In the genomic region with DNA sequence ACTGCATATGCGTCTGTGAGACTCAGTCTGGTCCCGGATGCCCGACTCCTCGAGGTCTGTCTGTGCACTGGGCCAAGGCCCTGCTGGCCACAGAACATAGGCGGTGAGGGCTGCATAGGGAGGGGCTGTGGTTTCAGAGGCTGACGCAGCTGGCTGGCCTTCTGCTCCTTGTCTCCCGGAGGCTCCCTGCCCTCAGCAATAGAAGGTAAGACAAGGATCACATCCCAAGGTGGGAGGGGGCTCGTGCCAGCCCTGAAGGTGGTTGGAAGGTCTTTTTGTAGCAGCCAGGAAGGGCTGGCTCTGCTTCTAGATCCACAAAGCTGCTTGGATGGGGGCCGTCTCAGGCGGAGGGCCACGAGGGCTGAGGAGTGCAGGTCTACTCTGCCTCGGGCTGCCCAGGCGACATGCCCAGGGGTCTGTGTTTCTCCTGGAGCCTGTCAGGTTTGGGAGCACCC, we compare ENCODE assay signal across 10 cellular contexts.
DNase-seq lines count a peak whose midpoint lies in the region; TF ChIP-seq lines count a peak whose summit lies in the region.
"Had no signal": no experiment of that assay in that cellular context is flagged by ENCODE, and none has a peak within 500 bp of the region (broad histone marks: within the 10 kb centered on the region; RNA-seq: fewer than 3 reads in every experiment).

No MANE protein-coding gene starts in this region.

- H3K9me3 Mint-ChIP-seq in H9: peaks cover 0 to 2% of the 10 kb centered on the region in 2 experiments; a peak in 1 of 5 replicates

- no peak overlapping the region for H2AFZ ChIP-seq in H9 (ENCODE audit: low read length)
- H2AFZ ChIP-seq in hepatocyte: no peak overlapping the region

- no peak overlapping the region for H3K14ac ChIP-seq in H9 (ENCODE audit: insufficient read depth, low read length)

- no peak overlapping the region for H3K4me3 Mint-ChIP-seq in H9
- H3K4me3 Mint-ChIP-seq: activated CD4-positive, alpha-beta T cell treated with anti-CD3 and anti-CD28 coated beads for 36 hours had no signal

- H4K20me1 ChIP-seq in H9 (ENCODE audit: control insufficient read depth, insufficient read depth, insufficient read length) (no peaks in the 10 kb centered on the region), hepatocyte (ENCODE audit: insufficient read depth, poor library complexity, severe bottlenecking) (no peaks in the 10 kb centered on the region)

- no peak overlapping the region for H4K8ac ChIP-seq in H9 (replicated peaks; ENCODE audit: insufficient read length, low read depth, low read length)

- H3K18ac ChIP-seq in H9 (ENCODE audit: insufficient read length, low read depth, low read length): no peak overlapping the region

- no peaks in the 10 kb centered on the region for H3K9me2 ChIP-seq in hepatocyte (replicated peaks; ENCODE audit: insufficient read depth)

- no peak overlapping the region for H3T11ph ChIP-seq in H9 (ENCODE audit: low read length)

- H3K4me1 ChIP-seq in H9 (ENCODE audit: insufficient read depth, low read length): no peaks in the 10 kb centered on the region; the same call in 1 of the 2 replicates
- no peaks in the 10 kb centered on the region for H3K4me1 ChIP-seq in hepatocyte (ENCODE audit: insufficient read depth)
- H3K4me1 ChIP-seq in spleen: no peaks in the 10 kb centered on the region
- H3K4me1 ChIP-seq: colonic mucosa had no signal

- no peak overlapping the region for H2AK5ac ChIP-seq in H9 (ENCODE audit: insufficient read length, low read length)

- H3K4ac ChIP-seq in H9 (ENCODE audit: low read depth, low read length): no peak overlapping the region

- H4K5ac ChIP-seq in H9 (ENCODE audit: insufficient read length, low read depth, low read length): no peak overlapping the region

- H3K79me2 ChIP-seq in H9 (ENCODE audit: insufficient read depth, low read length) (no peaks in the 10 kb centered on the region), hepatocyte (no peaks in the 10 kb centered on the region)

- no peak overlapping the region for H2BK20ac ChIP-seq in H9 (ENCODE audit: low read depth, low read length, poor library complexity, severe bottlenecking)

- H3K4me3 ChIP-seq in hepatocyte (no peak overlapping the region), spleen (no peak overlapping the region)
- H3K4me3 ChIP-seq: colonic mucosa had no signal

- H3K27me3 Mint-ChIP-seq in H9 (ENCODE audit: low read depth): peaks cover 2% of the 10 kb centered on the region; the same call in 1 of the 2 replicates

- no CpG with 5 or more reads among the region's 13 CpGs for WGBS in H9 (ENCODE audit: extremely low coverage, insufficient read length, low lambda C conversion rate)
- 63% methylated on average over 13 of the region's 13 CpGs for WGBS in hepatocyte (ENCODE audit: low lambda C conversion rate, missing lambda C conversion rate)
- 73 to 78% (median 75%) methylated on average over 11 to 13 of the region's 13 CpGs for WGBS in spleen, 5 donors

- H3K9me3 ChIP-seq in H9 (ENCODE audit: control insufficient read depth, low read depth, low read length): no peaks in the 10 kb centered on the region
- no peaks in the 10 kb centered on the region for H3K9me3 ChIP-seq in hepatocyte (ENCODE audit: low read depth)
- peaks cover 0 to 13% (median 2%) of the 10 kb centered on the region in 8 donors for H3K9me3 ChIP-seq in spleen
- H3K9me3 ChIP-seq: colonic mucosa had no signal

- no peaks in the 10 kb centered on the region for H3K23me2 ChIP-seq in H9 (ENCODE audit: insufficient read length, low read depth, low read length, poor library complexity, severe bottlenecking)

- H4K91ac ChIP-seq in H9 (ENCODE audit: insufficient read length, low read depth, low read length): no peak overlapping the region

- no peak for TF ChIP-seq POLR2A in spleen (IDR thresholded peaks at IDR 0.05)

- no peak overlapping the region for H2BK120ac ChIP-seq in H9 (ENCODE audit: low read depth, low read length, poor library complexity, severe bottlenecking)

- no peak overlapping the region for H3K56ac ChIP-seq in H9 (ENCODE audit: insufficient read length, low read depth, low read length)

- DNase-seq in H9: peak; percentile 76
- DNase-seq in SK-N-DZ (ENCODE audit: low spot score): peak; percentile 86
- DNase-seq in hepatocyte (ENCODE audit: low spot score): peak; percentile 45
- DNase-seq in smooth muscle cell of the brain vasculature (ENCODE audit: low read depth, low spot score): peak; percentile 29
- no peak for DNase-seq in UCSD-AML1 (lab: John Stamatoyannopoulos, UW; ENCODE audit: unreplicated experiment)
- DNase-seq in NCI-H510A treated with DMSO at 0.1 percent for 48 hours (lab: John Stamatoyannopoulos, UW): no peak
- DNase-seq in middle frontal gyrus (ENCODE audit: extremely low spot score, low spot score): no peak
- DNase-seq in spleen: no peak
- DNase-seq: activated CD4-positive, alpha-beta T cell treated with anti-CD3 and anti-CD28 coated beads for 36 hours; colonic mucosa had no signal

- H2BK15ac ChIP-seq in H9 (ENCODE audit: low read depth, low read length): no peak overlapping the region

- peaks cover 0 to 7% (median 0%) of the 10 kb centered on the region in 3 experiments; a peak in 1 of 7 replicates for H3K36me3 Mint-ChIP-seq in H9 (ENCODE audit: insufficient read depth in 1 of 3, low read depth in 3 of 3)

- H3K27me3 ChIP-seq in H9 (ENCODE audit: insufficient read depth, low read length) (no peaks in the 10 kb centered on the region), hepatocyte (no peaks in the 10 kb centered on the region), spleen (replicated peaks in 1 of 7) (peaks cover 0 to 16% (median 0%) of the 10 kb centered on the region in 7 donors)
- H3K27me3 ChIP-seq: colonic mucosa had no signal

- no peaks in the 10 kb centered on the region for H3K36me3 ChIP-seq in hepatocyte (replicated peaks; ENCODE audit: insufficient read depth, low read depth)
- H3K36me3 ChIP-seq in spleen: no peaks in the 10 kb centered on the region
- H3K36me3 ChIP-seq: colonic mucosa had no signal

- no peak overlapping the region for H3K23ac ChIP-seq in H9 (ENCODE audit: insufficient read length, low read depth, low read length)

- no peak overlapping the region for H3K27ac ChIP-seq in H9 (ENCODE audit: insufficient read length, low read depth, low read length)
- H3K27ac ChIP-seq in hepatocyte: no peak overlapping the region
- no peak overlapping the region for H3K27ac ChIP-seq in spleen
- H3K27ac ChIP-seq: colonic mucosa had no signal

- no peak overlapping the region for H3K9ac ChIP-seq in H9 (ENCODE audit: extremely low read depth, insufficient read length, low read length)

- TF ChIP-seq CTCF in H9 (conservative IDR thresholded peaks at IDR 0.05): no peak
- TF ChIP-seq CTCF in hepatocyte (IDR thresholded peaks at IDR 0.05; ENCODE audit: poor library complexity): no peak
- TF ChIP-seq CTCF in spleen (IDR thresholded peaks at IDR 0.05 in 8 of 11, conservative IDR thresholded peaks at IDR 0.05 in 3 of 11): no peak

- intact Hi-C loops in spleen (cut with DNase I; ENCODE audit: low total_unique reads): no loop called here

- H3K4me2 ChIP-seq in H9 (ENCODE audit: insufficient read depth, insufficient read length, low read length) (no peak overlapping the region), hepatocyte (no peak overlapping the region)

- no peak overlapping the region for H2BK5ac ChIP-seq in H9 (ENCODE audit: insufficient read length, low read length)

- peak overlapping the region in 2 of 3 experiments; percentile 24 to 53; a peak in 2 of 7 replicates for H3K27ac Mint-ChIP-seq in H9
- H3K27ac Mint-ChIP-seq: activated CD4-positive, alpha-beta T cell treated with anti-CD3 and anti-CD28 coated beads for 36 hours had no signal

- peaks cover 24 to 28% of the 10 kb centered on the region in 2 experiments for H3K4me1 Mint-ChIP-seq in H9
- H3K4me1 Mint-ChIP-seq: activated CD4-positive, alpha-beta T cell treated with anti-CD3 and anti-CD28 coated beads for 36 hours had no signal

- H3K79me1 ChIP-seq in H9 (ENCODE audit: insufficient read depth, low read depth, low read length, poor library complexity, severe bottlenecking): no peaks in the 10 kb centered on the region

- H2BK12ac ChIP-seq in H9 (ENCODE audit: insufficient read length, low read depth, low read length): no peak overlapping the region

Comparison
In these comparisons a context has a peak if more than half of its experiments do, and no peak if none do; other contexts are left out.
1. DNase-seq: peak in H9 (single experiment), SK-N-DZ (single experiment), hepatocyte (single experiment) and smooth muscle cell of the brain vasculature (single experiment); none in UCSD-AML1 (single experiment), NCI-H510A treated with DMSO at 0.1 percent for 48 hours (single experiment), middle frontal gyrus (single experiment) and spleen (single experiment).